9 cellular contexts compared by ENCODE assay signal in the genomic region with DNA sequence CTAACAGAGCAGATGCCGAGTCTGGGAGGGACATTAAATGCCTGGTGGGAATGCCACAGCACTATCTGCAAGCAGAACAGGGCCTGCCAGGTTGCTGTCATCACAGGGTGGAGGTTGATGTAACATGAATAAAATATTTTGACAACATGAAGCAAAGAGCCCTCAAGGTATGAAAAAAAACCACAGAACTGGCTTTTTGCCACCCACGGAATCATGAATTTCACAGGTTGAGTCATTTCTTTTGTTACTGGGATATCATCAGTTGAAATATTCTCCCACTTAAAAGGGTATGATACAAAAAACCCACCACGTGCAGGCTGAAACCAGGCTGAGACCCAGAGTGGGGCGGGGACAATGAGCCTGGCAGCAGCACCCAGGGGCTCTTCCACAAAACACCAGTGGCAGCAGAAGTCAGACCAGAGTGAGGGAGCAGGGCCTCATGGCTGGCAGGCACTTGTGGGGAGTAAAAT.
A peak's percentile ranks its signal among the peaks of the same experiment; 100 is the strongest.
DNase-seq lines count a peak whose midpoint lies in the region; TF ChIP-seq lines count a peak whose summit lies in the region.
"Had no signal": no experiment of that assay in that cellular context is flagged by ENCODE, and none has a peak within 500 bp of the region (broad histone marks: within the 10 kb centered on the region; RNA-seq: fewer than 3 reads in every experiment).

No MANE protein-coding gene starts in this region.

- H3K4me1 ChIP-seq in HEK293 (ENCODE audit: control insufficient read depth, insufficient read depth, low read length), result peaks cover 10% of the 10 kb centered on the region

- no peaks in the 10 kb centered on the region for H3K36me3 ChIP-seq in HEK293 (ENCODE audit: control insufficient read depth in 2 of 2, insufficient read depth in 1 of 2, low read length in 2 of 2)
- H3K36me3 ChIP-seq: cardiac muscle cell had no signal

- H3K4me3 ChIP-seq in HEK293 (ENCODE audit: low read depth, low read length), result no peak overlapping the region
- no peak overlapping the region for H3K4me3 ChIP-seq in fibroblast of mammary gland (ENCODE audit: control insufficient read depth, low read depth, low read length)
- H3K4me3 ChIP-seq: cardiac muscle cell had no signal

- CTCF ChIA-PET in HEK293 (lab: Yijun Ruan, JAX), result no interaction called here

- TF ChIP-seq CTCF in HEK293 (tag by site-specific recombination; IDR thresholded peaks at IDR 0.05) (no peak), fibroblast of mammary gland (conservative IDR thresholded peaks at IDR 0.05; ENCODE audit: control insufficient read depth, insufficient read depth, low read depth, low read length) (no peak)

- DNase-seq in RPMI7951 (ENCODE audit: low read depth) (peak; percentile 98), fibroblast of mammary gland (ENCODE audit: low read depth) (peak; percentile 84), cortex of kidney (lab: John Stamatoyannopoulos, UW) (no peak), Ammon's horn (ENCODE audit: low spot score) (no peak), SK-N-DZ (ENCODE audit: low spot score) (no peak)
- peak; percentile 6 to 24 (median 19) for DNase-seq in stimulated activated CD4-positive, alpha-beta T cell treated with anti-CD3 and anti-CD28 coated beads, TNF-alpha, amount 100 ng/mL, for 48 hours (ENCODE audit: low read depth in 3 of 3)
- DNase-seq: NCI-H2081 had no signal

- peak overlapping the region; percentile 16; the same call in 1 of the 2 replicates for H3K27ac ChIP-seq in HEK293 (ENCODE audit: extremely low read depth, low read depth, low read length)
- H3K27ac ChIP-seq: cardiac muscle cell had no signal

- H3K9me3 ChIP-seq in HEK293 (ENCODE audit: control insufficient read depth, insufficient read depth, low read depth, low read length), result no peaks in the 10 kb centered on the region

- POLR2A ChIA-PET in HEK293 (lab: Yijun Ruan, JAX), result no interaction called here

TF ChIP-seq in HEK293, 187 proteins besides CTCF, POLR2A, EP300 and RAD21 (continues in another document):
- peak; percentile 53 for TF ChIP-seq ZFHX2 (tag by site-specific recombination; conservative IDR thresholded peaks at IDR 0.05)
- TF ChIP-seq ZNF23 (tag by site-specific recombination; IDR thresholded peaks at IDR 0.05; ENCODE audit: borderline replicate concordance), result no peak
- TF ChIP-seq ZNF10 (tag by site-specific recombination; IDR thresholded peaks at IDR 0.05), result peak; percentile 74
- TF ChIP-seq, protein P1, sequence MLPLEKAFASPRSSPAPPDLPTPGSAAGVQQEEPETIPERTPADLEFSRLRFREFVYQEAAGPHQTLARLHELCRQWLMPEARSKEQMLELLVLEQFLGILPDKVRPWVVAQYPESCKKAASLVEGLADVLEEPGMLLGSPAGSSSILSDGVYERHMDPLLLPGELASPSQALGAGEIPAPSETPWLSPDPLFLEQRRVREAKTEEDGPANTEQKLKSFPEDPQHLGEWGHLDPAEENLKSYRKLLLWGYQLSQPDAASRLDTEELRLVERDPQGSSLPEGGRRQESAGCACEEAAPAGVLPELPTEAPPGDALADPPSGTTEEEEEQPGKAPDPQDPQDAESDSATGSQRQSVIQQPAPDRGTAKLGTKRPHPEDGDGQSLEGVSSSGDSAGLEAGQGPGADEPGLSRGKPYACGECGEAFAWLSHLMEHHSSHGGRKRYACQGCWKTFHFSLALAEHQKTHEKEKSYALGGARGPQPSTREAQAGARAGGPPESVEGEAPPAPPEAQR (tag by site-specific recombination; IDR thresholded peaks at IDR 0.05), result no peak
- TF ChIP-seq ZNF391 (tag by site-specific recombination; IDR thresholded peaks at IDR 0.05; ENCODE audit: borderline replicate concordance, low read depth), result no peak
- TF ChIP-seq, protein P2, sequence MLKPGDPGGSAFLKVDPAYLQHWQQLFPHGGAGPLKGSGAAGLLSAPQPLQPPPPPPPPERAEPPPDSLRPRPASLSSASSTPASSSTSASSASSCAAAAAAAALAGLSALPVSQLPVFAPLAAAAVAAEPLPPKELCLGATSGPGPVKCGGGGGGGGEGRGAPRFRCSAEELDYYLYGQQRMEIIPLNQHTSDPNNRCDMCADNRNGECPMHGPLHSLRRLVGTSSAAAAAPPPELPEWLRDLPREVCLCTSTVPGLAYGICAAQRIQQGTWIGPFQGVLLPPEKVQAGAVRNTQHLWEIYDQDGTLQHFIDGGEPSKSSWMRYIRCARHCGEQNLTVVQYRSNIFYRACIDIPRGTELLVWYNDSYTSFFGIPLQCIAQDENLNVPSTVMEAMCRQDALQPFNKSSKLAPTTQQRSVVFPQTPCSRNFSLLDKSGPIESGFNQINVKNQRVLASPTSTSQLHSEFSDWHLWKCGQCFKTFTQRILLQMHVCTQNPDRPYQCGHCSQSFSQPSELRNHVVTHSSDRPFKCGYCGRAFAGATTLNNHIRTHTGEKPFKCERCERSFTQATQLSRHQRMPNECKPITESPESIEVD (tag by site-specific recombination; IDR thresholded peaks at IDR 0.05), result peak; percentile 78
- no peak for TF ChIP-seq ZFP3 (tag by site-specific recombination; IDR thresholded peaks at IDR 0.05; ENCODE audit: low read depth)
- TF ChIP-seq, protein P3, sequence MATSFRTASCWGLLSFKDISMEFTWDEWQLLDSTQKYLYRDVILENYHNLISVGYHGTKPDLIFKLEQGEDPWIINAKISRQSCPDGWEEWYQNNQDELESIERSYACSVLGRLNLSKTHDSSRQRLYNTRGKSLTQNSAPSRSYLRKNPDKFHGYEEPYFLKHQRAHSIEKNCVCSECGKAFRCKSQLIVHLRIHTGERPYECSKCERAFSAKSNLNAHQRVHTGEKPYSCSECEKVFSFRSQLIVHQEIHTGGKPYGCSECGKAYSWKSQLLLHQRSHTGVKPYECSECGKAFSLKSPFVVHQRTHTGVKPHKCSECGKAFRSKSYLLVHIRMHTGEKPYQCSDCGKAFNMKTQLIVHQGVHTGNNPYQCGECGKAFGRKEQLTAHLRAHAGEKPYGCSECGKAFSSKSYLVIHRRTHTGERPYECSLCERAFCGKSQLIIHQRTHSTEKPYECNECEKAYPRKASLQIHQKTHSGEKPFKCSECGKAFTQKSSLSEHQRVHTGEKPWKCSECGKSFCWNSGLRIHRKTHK (tag by site-specific recombination; IDR thresholded peaks at IDR 0.05), result no peak
- TF ChIP-seq, protein P4, sequence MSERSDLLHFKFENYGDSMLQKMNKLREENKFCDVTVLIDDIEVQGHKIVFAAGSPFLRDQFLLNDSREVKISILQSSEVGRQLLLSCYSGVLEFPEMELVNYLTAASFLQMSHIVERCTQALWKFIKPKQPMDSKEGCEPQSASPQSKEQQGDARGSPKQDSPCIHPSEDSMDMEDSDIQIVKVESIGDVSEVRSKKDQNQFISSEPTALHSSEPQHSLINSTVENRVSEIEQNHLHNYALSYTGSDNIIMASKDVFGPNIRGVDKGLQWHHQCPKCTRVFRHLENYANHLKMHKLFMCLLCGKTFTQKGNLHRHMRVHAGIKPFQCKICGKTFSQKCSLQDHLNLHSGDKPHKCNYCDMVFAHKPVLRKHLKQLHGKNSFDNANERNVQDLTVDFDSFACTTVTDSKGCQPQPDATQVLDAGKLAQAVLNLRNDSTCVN (tag by site-specific recombination; optimal IDR thresholded peaks at IDR 0.05), result no peak
- no peak for TF ChIP-seq ZNF202 (tag by site-specific recombination; IDR thresholded peaks at IDR 0.05; ENCODE audit: borderline replicate concordance)
- no peak for TF ChIP-seq ZNF610 (tag by site-specific recombination; IDR thresholded peaks at IDR 0.05; ENCODE audit: borderline replicate concordance)
- TF ChIP-seq ZFP41 (tag by site-specific recombination; IDR thresholded peaks at IDR 0.05; ENCODE audit: borderline replicate concordance), result no peak
- TF ChIP-seq GLI4 (tag by site-specific recombination; IDR thresholded peaks at IDR 0.05), result no peak
- peak; percentile 24; the same call in 1 of the 2 replicates for TF ChIP-seq HOXD13 (CRISPR knock-in tag; IDR thresholded peaks at IDR 0.05; ENCODE audit: borderline replicate concordance)
- no peak for TF ChIP-seq ZNF501 (tag by site-specific recombination; IDR thresholded peaks at IDR 0.05)
- TF ChIP-seq BCL11A (tag by site-specific recombination; IDR thresholded peaks at IDR 0.05; ENCODE audit: low read depth), result no peak
- TF ChIP-seq ZSCAN16 (tag by site-specific recombination; IDR thresholded peaks at IDR 0.05), result no peak
- no peak for TF ChIP-seq ZBTB1 (tag by site-specific recombination; IDR thresholded peaks at IDR 0.05)
- TF ChIP-seq ZNF223 (tag by site-specific recombination; IDR thresholded peaks at IDR 0.05), result no peak
- no peak for TF ChIP-seq ZNF529 (tag by site-specific recombination; IDR thresholded peaks at IDR 0.05; ENCODE audit: insufficient replicate concordance)
- 0 out of 2 replicates have a peak, but pooled peaks have one; percentile 30 for TF ChIP-seq ZNF600 (tag by site-specific recombination; IDR thresholded peaks at IDR 0.05)
- peak; percentile 42; the same call in 1 of the 2 replicates for TF ChIP-seq SP7 (tag by site-specific recombination; IDR thresholded peaks at IDR 0.05)
- no peak for TF ChIP-seq ZBTB21 (tag by site-specific recombination; IDR thresholded peaks at IDR 0.05)
- TF ChIP-seq, protein P5, sequence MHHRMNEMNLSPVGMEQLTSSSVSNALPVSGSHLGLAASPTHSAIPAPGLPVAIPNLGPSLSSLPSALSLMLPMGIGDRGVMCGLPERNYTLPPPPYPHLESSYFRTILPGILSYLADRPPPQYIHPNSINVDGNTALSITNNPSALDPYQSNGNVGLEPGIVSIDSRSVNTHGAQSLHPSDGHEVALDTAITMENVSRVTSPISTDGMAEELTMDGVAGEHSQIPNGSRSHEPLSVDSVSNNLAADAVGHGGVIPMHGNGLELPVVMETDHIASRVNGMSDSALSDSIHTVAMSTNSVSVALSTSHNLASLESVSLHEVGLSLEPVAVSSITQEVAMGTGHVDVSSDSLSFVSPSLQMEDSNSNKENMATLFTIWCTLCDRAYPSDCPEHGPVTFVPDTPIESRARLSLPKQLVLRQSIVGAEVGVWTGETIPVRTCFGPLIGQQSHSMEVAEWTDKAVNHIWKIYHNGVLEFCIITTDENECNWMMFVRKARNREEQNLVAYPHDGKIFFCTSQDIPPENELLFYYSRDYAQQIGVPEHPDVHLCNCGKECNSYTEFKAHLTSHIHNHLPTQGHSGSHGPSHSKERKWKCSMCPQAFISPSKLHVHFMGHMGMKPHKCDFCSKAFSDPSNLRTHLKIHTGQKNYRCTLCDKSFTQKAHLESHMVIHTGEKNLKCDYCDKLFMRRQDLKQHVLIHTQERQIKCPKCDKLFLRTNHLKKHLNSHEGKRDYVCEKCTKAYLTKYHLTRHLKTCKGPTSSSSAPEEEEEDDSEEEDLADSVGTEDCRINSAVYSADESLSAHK (tag by site-specific recombination; IDR thresholded peaks at IDR 0.05), result no peak
- TF ChIP-seq PRDM1 (tag by site-specific recombination; IDR thresholded peaks at IDR 0.05), result no peak
- no peak for TF ChIP-seq ZNF555 (tag by site-specific recombination; conservative IDR thresholded peaks at IDR 0.05)
- TF ChIP-seq ZNF239 (tag by site-specific recombination; IDR thresholded peaks at IDR 0.05), result no peak

Comparison
In these comparisons a context has a peak if more than half of its experiments do, and no peak if none do; other contexts are left out.
1. DNase-seq: peak in RPMI7951 (single experiment), fibroblast of mammary gland (single experiment) and stimulated activated CD4-positive, alpha-beta T cell treated with anti-CD3 and anti-CD28 coated beads, TNF-alpha, amount 100 ng/mL, for 48 hours (3 of 3); none in cortex of kidney (single experiment), Ammon's horn (single experiment) and SK-N-DZ (single experiment).